10 cellular contexts compared by ENCODE assay signal in the genomic region with DNA sequence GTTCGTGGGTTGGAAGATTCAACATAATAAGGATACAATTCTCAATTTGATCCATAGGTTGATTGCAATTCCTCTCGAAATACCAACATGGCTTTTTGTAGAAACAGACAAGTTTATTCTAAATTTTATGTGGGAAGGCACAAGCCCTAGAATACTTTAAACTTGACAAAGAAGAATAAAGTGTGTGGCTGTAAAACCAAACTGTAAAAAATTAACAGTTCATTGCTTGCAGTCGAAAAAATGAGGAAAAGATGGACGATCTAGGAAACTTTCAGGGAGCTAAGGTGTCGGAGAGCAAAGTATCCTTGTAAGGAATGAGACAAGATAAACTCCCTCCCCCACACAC. TPM values are rescaled to one million over a fixed set of nuclear protein-coding genes. Genes with fewer than 3 reads are reported as not detected.
DNase-seq lines count a peak whose midpoint lies in the region; ATAC-seq, FAIRE-seq and TF ChIP-seq lines count a peak whose summit lies in the region.
"Had no signal": no experiment of that assay in that cellular context is flagged by ENCODE, and none has a peak within 500 bp of the region (broad histone marks: within the 10 kb centered on the region; RNA-seq: fewer than 3 reads in every experiment).

No MANE protein-coding gene starts in this region.

- H3K27me3 ChIP-seq in BLaER1 (peaks cover 83% of the 10 kb centered on the region), H9 (ENCODE audit: insufficient read depth, low read length) (no peaks in the 10 kb centered on the region), astrocyte (ENCODE audit: insufficient read depth, low read length) (peaks cover 74% of the 10 kb centered on the region)

- TF ChIP-seq CTCF in H9 (conservative IDR thresholded peaks at IDR 0.05) (no peak), astrocyte (IDR thresholded peaks at IDR 0.05; ENCODE audit: insufficient read depth, low read depth, low read length) (no peak), mesothelial cell of epicardium (IDR thresholded peaks at IDR 0.05; ENCODE audit: unreplicated experiment) (no peak), D721Med (IDR thresholded peaks at IDR 0.05; ENCODE audit: insufficient read depth, missing control alignments) (no peak)

- H3K4me3 ChIP-seq in BLaER1 (no peak overlapping the region; the same call in 1 of the 2 replicates), astrocyte (ENCODE audit: insufficient read depth, low read depth, low read length) (no peak overlapping the region)

- H3K18ac ChIP-seq in H9 (ENCODE audit: insufficient read length, low read depth, low read length) = no peak overlapping the region

- H3K79me2 ChIP-seq in H9 (ENCODE audit: insufficient read depth, low read length) = peaks cover 12% of the 10 kb centered on the region; the same call in 1 of the 2 replicates
- H3K79me2 ChIP-seq in astrocyte (ENCODE audit: insufficient read depth, low read length) = no peaks in the 10 kb centered on the region

- FAIRE-seq in astrocyte (lab: Jason Lieb, UNC) = no peak
- no peak for FAIRE-seq in D721Med (lab: Jason Lieb, UNC)

- no peak overlapping the region for H2AK5ac ChIP-seq in H9 (ENCODE audit: insufficient read length, low read length)

- H3K23ac ChIP-seq in H9 (ENCODE audit: insufficient read length, low read depth, low read length) = no peak overlapping the region

- no peak overlapping the region for H2BK5ac ChIP-seq in H9 (ENCODE audit: insufficient read length, low read length)

- no peak overlapping the region for H3K14ac ChIP-seq in H9 (ENCODE audit: insufficient read depth, low read length)

- H2BK120ac ChIP-seq in H9 (ENCODE audit: low read depth, low read length, poor library complexity, severe bottlenecking) = no peak overlapping the region

- no peak overlapping the region for H3T11ph ChIP-seq in H9 (ENCODE audit: low read length)

- H3K9ac ChIP-seq in BLaER1 (no peak overlapping the region), H9 (ENCODE audit: extremely low read depth, insufficient read length, low read length) (peak overlapping the region; percentile 63), astrocyte (ENCODE audit: low read length) (no peak overlapping the region)

- no peaks in the 10 kb centered on the region for H3K79me1 ChIP-seq in H9 (ENCODE audit: insufficient read depth, low read depth, low read length, poor library complexity, severe bottlenecking)

- H3K27ac ChIP-seq in BLaER1 = no peak overlapping the region
- no peak overlapping the region for H3K27ac ChIP-seq in H9 (ENCODE audit: insufficient read length, low read depth, low read length)
- no peak overlapping the region for H3K27ac ChIP-seq in astrocyte (ENCODE audit: low read depth, low read length)

- peak overlapping the region; percentile 96 to 99 for H3K4me3 Mint-ChIP-seq in H9
- H3K4me3 Mint-ChIP-seq in astrocyte (ENCODE audit: unreplicated experiment) = peak overlapping the region; percentile 86
- peak overlapping the region; percentile 57 for H3K4me3 Mint-ChIP-seq in mesothelial cell of epicardium

- H3K4me2 ChIP-seq in BLaER1 (peak overlapping the region; percentile 93), H9 (ENCODE audit: insufficient read depth, insufficient read length, low read length) (peak overlapping the region; percentile 86), astrocyte (ENCODE audit: low read length) (peak overlapping the region; percentile 81)

- H3K56ac ChIP-seq in H9 (ENCODE audit: insufficient read length, low read depth, low read length) = no peak overlapping the region

- H3K4me1 ChIP-seq in BLaER1 = peaks cover 45% of the 10 kb centered on the region
- peaks cover 11% of the 10 kb centered on the region for H3K4me1 ChIP-seq in H9 (ENCODE audit: insufficient read depth, low read length)
- peaks cover 10% of the 10 kb centered on the region for H3K4me1 ChIP-seq in astrocyte (ENCODE audit: insufficient read depth, low read length)

- no peak overlapping the region for H4K8ac ChIP-seq in H9 (replicated peaks; ENCODE audit: insufficient read length, low read depth, low read length)

- H3K9me3 Mint-ChIP-seq in H9 = peaks cover 0 to 4% of the 10 kb centered on the region in 2 experiments; a peak in 3 of 5 replicates
- H3K9me3 Mint-ChIP-seq in astrocyte (ENCODE audit: unreplicated experiment) = peaks cover 3% of the 10 kb centered on the region
- H3K9me3 Mint-ChIP-seq in mesothelial cell of epicardium = peaks cover 3% of the 10 kb centered on the region

- no peak overlapping the region for H4K91ac ChIP-seq in H9 (ENCODE audit: insufficient read length, low read depth, low read length)

- H2BK12ac ChIP-seq in H9 (ENCODE audit: insufficient read length, low read depth, low read length) = no peak overlapping the region

- no peak overlapping the region for H2BK15ac ChIP-seq in H9 (ENCODE audit: low read depth, low read length)

- no peak overlapping the region for H4K5ac ChIP-seq in H9 (ENCODE audit: insufficient read length, low read depth, low read length)

- peaks cover 21% of the 10 kb centered on the region for H3K23me2 ChIP-seq in H9 (ENCODE audit: insufficient read length, low read depth, low read length, poor library complexity, severe bottlenecking)

- H3K27ac Mint-ChIP-seq in H9 (peak overlapping the region in 1 of 3 experiments; percentile 98; a peak in 3 of 7 replicates), astrocyte (ENCODE audit: unreplicated experiment) (peak overlapping the region; percentile 75), mesothelial cell of epicardium (no peak overlapping the region)

- H3K36me3 ChIP-seq in BLaER1 = no peaks in the 10 kb centered on the region
- no peaks in the 10 kb centered on the region for H3K36me3 ChIP-seq in astrocyte (ENCODE audit: insufficient read depth, low read length)
- H3K36me3 ChIP-seq: uterus had no signal

- DNase-seq in H9 = no peak
- no peak for DNase-seq in astrocyte (ENCODE audit: low read depth)
- DNase-seq in mesothelial cell of epicardium (ENCODE audit: low spot score in 2 of 2, unreplicated experiment in 2 of 2) = no peak
- DNase-seq in D721Med (ENCODE audit: insufficient read length, low spot score) = no peak
- no peak for DNase-seq in SIG-M5 (lab: John Stamatoyannopoulos, UW)
- DNase-seq in SK-N-DZ (ENCODE audit: low spot score) = no peak
- DNase-seq: NCI-H2107, uterus had no signal

- H4K20me1 ChIP-seq in BLaER1 (peaks cover 54% of the 10 kb centered on the region), H9 (ENCODE audit: control insufficient read depth, insufficient read depth, insufficient read length) (no peaks in the 10 kb centered on the region), astrocyte (ENCODE audit: insufficient read depth, low read length) (no peaks in the 10 kb centered on the region)

- H2BK20ac ChIP-seq in H9 (ENCODE audit: low read depth, low read length, poor library complexity, severe bottlenecking) = no peak overlapping the region

- H3K4me1 Mint-ChIP-seq in H9 (peaks cover 49 to 57% of the 10 kb centered on the region in 2 experiments), astrocyte (ENCODE audit: low read depth, unreplicated experiment) (peaks cover 4% of the 10 kb centered on the region), mesothelial cell of epicardium (peaks cover 15% of the 10 kb centered on the region)

- no CpG with 5 or more reads among the region's 5 CpGs for WGBS in H9 (ENCODE audit: extremely low coverage, insufficient read length, low lambda C conversion rate)

- H3K9me3 ChIP-seq in BLaER1 = peaks cover 7% of the 10 kb centered on the region
- no peaks in the 10 kb centered on the region for H3K9me3 ChIP-seq in H9 (ENCODE audit: control insufficient read depth, low read depth, low read length)
- peaks cover 7% of the 10 kb centered on the region for H3K9me3 ChIP-seq in astrocyte (ENCODE audit: insufficient read depth, low read depth, low read length)

- no peak for ATAC-seq in HG03354 (IDR thresholded peaks at IDR 0.05; ENCODE audit: poor library complexity, severe bottlenecking, unreplicated experiment)

- H3K27me3 Mint-ChIP-seq in H9 (ENCODE audit: low read depth) = peaks cover 15% of the 10 kb centered on the region
- peaks cover 66% of the 10 kb centered on the region for H3K27me3 Mint-ChIP-seq in astrocyte (ENCODE audit: low read depth, unreplicated experiment)
- peaks cover 94% of the 10 kb centered on the region for H3K27me3 Mint-ChIP-seq in mesothelial cell of epicardium (ENCODE audit: low read depth)

- peaks cover 7 to 12% (median 10%) of the 10 kb centered on the region in 3 experiments; a peak in 6 of 7 replicates for H3K36me3 Mint-ChIP-seq in H9 (ENCODE audit: insufficient read depth in 1 of 3, low read depth in 3 of 3)
- H3K36me3 Mint-ChIP-seq in astrocyte (ENCODE audit: low read depth, unreplicated experiment) = no peaks in the 10 kb centered on the region
- no peaks in the 10 kb centered on the region for H3K36me3 Mint-ChIP-seq in mesothelial cell of epicardium

- H2AFZ ChIP-seq in H9 (ENCODE audit: low read length) = no peak overlapping the region
- no peak overlapping the region for H2AFZ ChIP-seq in astrocyte (ENCODE audit: low read depth, low read length)

- no peak overlapping the region for H3K4ac ChIP-seq in H9 (ENCODE audit: low read depth, low read length)

RNA-seq across cellular contexts. Expression of a gene that starts 1.0 kb away (rescaled TPM):
- 11.2 and 11.7 TPM in 2 replicates for total RNA-seq in H9 (2021)
- total RNA-seq in astrocyte = 0.20 and 0.22 TPM in 2 replicates
- total RNA-seq in mesothelial cell of epicardium = not detected in 3 replicates
- polyA plus RNA-seq in SK-N-DZ (2014; cell fraction: cytosol; rRNA removed) = 1.6 and 3.7 TPM in 2 replicates
- polyA plus RNA-seq in SK-N-DZ (2014; cell fraction: nucleus; rRNA removed) = 3.9 and 12.9 TPM in 2 replicates

RNA-seq across cellular contexts. Expression of a gene that starts 21.8 kb away (rescaled TPM):
- total RNA-seq in H9 (2021) = 43.3 and 46.8 TPM in 2 replicates
- 15.2 and 15.8 TPM in 2 replicates for total RNA-seq in astrocyte
- total RNA-seq in mesothelial cell of epicardium = 23.1 to 24.4 TPM (median 23.1 TPM) in 3 replicates
- polyA plus RNA-seq in SK-N-DZ (2014; cell fraction: cytosol; rRNA removed) = 17.0 and 20.0 TPM in 2 replicates
- polyA plus RNA-seq in SK-N-DZ (2014; cell fraction: nucleus; rRNA removed) = 72.1 and 80.6 TPM in 2 replicates

RNA-seq across cellular contexts. Expression of a gene that starts 22.0 kb away (rescaled TPM):
- total RNA-seq in H9 (2021) (97.0 and 101 TPM in 2 replicates), astrocyte (30.5 and 31.6 TPM in 2 replicates), mesothelial cell of epicardium (34.2 to 38.6 TPM (median 34.9 TPM) in 3 replicates)
- polyA plus RNA-seq in SK-N-DZ (2014; cell fraction: cytosol; rRNA removed) = 83.2 and 96.3 TPM in 2 replicates
- 77.0 and 89.1 TPM in 2 replicates for polyA plus RNA-seq in SK-N-DZ (2014; cell fraction: nucleus; rRNA removed)

RNA-seq across cellular contexts. Expression of a gene that starts 50.7 kb away (rescaled TPM):
- total RNA-seq in H9 (2021) = 27.5 and 28.1 TPM in 2 replicates
- 46.6 and 47.8 TPM in 2 replicates for total RNA-seq in astrocyte
- total RNA-seq in mesothelial cell of epicardium = 42.4 to 47.8 TPM (median 43.9 TPM) in 3 replicates
- polyA plus RNA-seq in SK-N-DZ (2014; cell fraction: cytosol; rRNA removed) = 28.9 and 30.2 TPM in 2 replicates
- polyA plus RNA-seq in SK-N-DZ (2014; cell fraction: nucleus; rRNA removed) = 28.3 and 34.4 TPM in 2 replicates

RNA-seq across cellular contexts. Expression of a gene that starts 51.4 kb away (rescaled TPM):
- total RNA-seq in H9 (2021) = 52.2 and 53.1 TPM in 2 replicates
- 17.0 and 18.5 TPM in 2 replicates for total RNA-seq in astrocyte
- total RNA-seq in mesothelial cell of epicardium = 25.4 to 30.9 TPM (median 30.0 TPM) in 3 replicates
- 32.8 and 35.8 TPM in 2 replicates for polyA plus RNA-seq in SK-N-DZ (2014; cell fraction: cytosol; rRNA removed)
- polyA plus RNA-seq in SK-N-DZ (2014; cell fraction: nucleus; rRNA removed) = 28.5 and 39.9 TPM in 2 replicates

Comparison
In these comparisons a context has a peak if more than half of its experiments do, and no peak if none do; other contexts are left out.
1. RNA of a gene that starts 1.0 kb away (total RNA-seq): 11.2 to 11.7 TPM in H9; 0.20 to 0.22 TPM in astrocyte and not detected in mesothelial cell of epicardium; every median in the first group is over 10 times any median in the second.
2. Peak in every context shown above with its lines, with median percentiles within 50 percentile points of each other: H3K4me2 ChIP-seq and H3K4me3 Mint-ChIP-seq.